Comparison of ENCODE assay signal across 1 cellular context in the genomic region with DNA sequence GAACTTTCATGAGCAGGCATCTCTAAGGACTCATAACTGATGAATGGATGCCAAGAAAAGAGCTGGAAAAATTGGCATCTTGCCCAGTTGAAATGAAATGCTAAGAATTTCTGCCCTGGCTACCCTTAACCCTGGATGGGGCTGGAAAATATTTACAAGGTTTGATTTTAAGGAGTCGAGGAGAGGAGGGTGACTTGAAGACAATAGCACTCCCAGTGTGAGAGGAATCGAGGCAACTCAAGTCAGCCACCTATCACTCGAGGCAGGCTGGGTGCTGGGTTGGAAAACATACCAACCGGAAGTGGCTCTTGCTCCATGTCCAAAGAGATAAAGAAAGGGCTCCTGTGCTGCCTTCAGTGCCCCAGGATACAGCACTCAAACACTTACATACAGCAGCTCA.
TF ChIP-seq lines count a peak whose summit lies in the region.

No MANE protein-coding gene starts in this region.

TF ChIP-seq in H1, 55 proteins besides CTCF, POLR2A, EP300 and RAD21 (continued from another document):
- TF ChIP-seq BCL11A (IDR thresholded peaks at IDR 0.05; ENCODE audit: low read depth in 2 of 2, low read length in 2 of 2) (no peak), SP4 (IDR thresholded peaks at IDR 0.05; ENCODE audit: low read length) (no peak), FOSL1 (IDR thresholded peaks at IDR 0.05; ENCODE audit: insufficient read depth, low read depth, low read length) (no peak)
- TF ChIP-seq, protein P1, sequence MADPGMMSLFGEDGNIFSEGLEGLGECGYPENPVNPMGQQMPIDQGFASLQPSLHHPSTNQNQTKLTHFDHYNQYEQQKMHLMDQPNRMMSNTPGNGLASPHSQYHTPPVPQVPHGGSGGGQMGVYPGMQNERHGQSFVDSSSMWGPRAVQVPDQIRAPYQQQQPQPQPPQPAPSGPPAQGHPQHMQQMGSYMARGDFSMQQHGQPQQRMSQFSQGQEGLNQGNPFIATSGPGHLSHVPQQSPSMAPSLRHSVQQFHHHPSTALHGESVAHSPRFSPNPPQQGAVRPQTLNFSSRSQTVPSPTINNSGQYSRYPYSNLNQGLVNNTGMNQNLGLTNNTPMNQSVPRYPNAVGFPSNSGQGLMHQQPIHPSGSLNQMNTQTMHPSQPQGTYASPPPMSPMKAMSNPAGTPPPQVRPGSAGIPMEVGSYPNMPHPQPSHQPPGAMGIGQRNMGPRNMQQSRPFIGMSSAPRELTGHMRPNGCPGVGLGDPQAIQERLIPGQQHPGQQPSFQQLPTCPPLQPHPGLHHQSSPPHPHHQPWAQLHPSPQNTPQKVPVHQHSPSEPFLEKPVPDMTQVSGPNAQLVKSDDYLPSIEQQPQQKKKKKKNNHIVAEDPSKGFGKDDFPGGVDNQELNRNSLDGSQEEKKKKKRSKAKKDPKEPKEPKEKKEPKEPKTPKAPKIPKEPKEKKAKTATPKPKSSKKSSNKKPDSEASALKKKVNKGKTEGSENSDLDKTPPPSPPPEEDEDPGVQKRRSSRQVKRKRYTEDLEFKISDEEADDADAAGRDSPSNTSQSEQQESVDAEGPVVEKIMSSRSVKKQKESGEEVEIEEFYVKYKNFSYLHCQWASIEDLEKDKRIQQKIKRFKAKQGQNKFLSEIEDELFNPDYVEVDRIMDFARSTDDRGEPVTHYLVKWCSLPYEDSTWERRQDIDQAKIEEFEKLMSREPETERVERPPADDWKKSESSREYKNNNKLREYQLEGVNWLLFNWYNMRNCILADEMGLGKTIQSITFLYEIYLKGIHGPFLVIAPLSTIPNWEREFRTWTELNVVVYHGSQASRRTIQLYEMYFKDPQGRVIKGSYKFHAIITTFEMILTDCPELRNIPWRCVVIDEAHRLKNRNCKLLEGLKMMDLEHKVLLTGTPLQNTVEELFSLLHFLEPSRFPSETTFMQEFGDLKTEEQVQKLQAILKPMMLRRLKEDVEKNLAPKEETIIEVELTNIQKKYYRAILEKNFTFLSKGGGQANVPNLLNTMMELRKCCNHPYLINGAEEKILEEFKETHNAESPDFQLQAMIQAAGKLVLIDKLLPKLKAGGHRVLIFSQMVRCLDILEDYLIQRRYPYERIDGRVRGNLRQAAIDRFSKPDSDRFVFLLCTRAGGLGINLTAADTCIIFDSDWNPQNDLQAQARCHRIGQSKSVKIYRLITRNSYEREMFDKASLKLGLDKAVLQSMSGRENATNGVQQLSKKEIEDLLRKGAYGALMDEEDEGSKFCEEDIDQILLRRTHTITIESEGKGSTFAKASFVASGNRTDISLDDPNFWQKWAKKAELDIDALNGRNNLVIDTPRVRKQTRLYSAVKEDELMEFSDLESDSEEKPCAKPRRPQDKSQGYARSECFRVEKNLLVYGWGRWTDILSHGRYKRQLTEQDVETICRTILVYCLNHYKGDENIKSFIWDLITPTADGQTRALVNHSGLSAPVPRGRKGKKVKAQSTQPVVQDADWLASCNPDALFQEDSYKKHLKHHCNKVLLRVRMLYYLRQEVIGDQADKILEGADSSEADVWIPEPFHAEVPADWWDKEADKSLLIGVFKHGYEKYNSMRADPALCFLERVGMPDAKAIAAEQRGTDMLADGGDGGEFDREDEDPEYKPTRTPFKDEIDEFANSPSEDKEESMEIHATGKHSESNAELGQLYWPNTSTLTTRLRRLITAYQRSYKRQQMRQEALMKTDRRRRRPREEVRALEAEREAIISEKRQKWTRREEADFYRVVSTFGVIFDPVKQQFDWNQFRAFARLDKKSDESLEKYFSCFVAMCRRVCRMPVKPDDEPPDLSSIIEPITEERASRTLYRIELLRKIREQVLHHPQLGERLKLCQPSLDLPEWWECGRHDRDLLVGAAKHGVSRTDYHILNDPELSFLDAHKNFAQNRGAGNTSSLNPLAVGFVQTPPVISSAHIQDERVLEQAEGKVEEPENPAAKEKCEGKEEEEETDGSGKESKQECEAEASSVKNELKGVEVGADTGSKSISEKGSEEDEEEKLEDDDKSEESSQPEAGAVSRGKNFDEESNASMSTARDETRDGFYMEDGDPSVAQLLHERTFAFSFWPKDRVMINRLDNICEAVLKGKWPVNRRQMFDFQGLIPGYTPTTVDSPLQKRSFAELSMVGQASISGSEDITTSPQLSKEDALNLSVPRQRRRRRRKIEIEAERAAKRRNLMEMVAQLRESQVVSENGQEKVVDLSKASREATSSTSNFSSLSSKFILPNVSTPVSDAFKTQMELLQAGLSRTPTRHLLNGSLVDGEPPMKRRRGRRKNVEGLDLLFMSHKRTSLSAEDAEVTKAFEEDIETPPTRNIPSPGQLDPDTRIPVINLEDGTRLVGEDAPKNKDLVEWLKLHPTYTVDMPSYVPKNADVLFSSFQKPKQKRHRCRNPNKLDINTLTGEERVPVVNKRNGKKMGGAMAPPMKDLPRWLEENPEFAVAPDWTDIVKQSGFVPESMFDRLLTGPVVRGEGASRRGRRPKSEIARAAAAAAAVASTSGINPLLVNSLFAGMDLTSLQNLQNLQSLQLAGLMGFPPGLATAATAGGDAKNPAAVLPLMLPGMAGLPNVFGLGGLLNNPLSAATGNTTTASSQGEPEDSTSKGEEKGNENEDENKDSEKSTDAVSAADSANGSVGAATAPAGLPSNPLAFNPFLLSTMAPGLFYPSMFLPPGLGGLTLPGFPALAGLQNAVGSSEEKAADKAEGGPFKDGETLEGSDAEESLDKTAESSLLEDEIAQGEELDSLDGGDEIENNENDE (IDR thresholded peaks at IDR 0.05; ENCODE audit: insufficient replicate concordance, low read length): no peak
